17 cellular contexts compared by ENCODE assay signal in the genomic region with DNA sequence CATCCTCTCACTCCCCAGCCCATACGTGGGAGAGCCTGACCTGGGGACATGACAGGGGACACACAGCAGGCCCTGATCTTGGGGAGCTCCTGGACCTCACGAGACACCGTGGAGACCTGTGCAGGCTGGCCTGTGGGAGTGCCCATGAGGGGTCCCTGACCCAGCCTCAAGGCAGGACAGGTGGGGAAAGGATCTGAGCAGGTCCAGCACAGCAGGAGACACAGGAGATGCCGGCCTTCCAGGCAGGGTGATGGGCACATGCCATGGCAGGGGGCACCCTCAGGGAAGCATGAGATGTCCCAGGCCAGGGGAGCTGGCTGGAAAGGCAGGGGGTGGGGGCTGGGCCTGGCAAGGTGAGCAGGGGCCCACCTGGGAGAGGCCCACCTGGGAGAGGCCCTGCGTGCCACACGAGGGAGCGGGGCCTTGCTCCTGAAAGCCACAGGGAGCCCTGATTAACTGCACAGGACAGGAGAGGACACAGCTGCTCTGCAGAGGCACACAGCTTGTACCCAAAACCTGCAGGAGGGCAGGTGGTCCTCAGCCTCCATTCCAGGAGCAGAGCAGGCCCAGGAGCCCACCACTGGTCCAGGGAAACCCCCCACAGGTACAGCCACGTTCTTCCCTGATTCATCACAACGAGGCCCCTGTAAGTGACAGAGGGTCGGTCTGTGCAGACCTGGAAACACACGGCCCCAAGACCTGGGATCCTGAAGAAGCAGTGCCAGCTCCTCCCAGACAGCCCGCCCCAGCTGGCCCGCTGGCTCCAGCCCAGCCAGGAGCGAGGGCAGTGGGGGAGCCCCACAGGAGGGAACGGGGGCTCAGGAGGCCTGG. TPM values are rescaled to one million over a fixed set of nuclear protein-coding genes. Genes with fewer than 3 reads are reported as not detected.
DNase-seq lines count a peak whose midpoint lies in the region; ATAC-seq and TF ChIP-seq lines count a peak whose summit lies in the region.
"Had no signal": no experiment of that assay in that cellular context is flagged by ENCODE, and none has a peak within 500 bp of the region (broad histone marks: within the 10 kb centered on the region; RNA-seq: fewer than 3 reads in every experiment).

No MANE protein-coding gene starts in this region.

- no peaks in the 10 kb centered on the region for H3K36me3 ChIP-seq in ascending aorta
- H3K36me3 ChIP-seq in hepatocyte (replicated peaks; ENCODE audit: insufficient read depth, low read depth) = no peaks in the 10 kb centered on the region
- no peaks in the 10 kb centered on the region for H3K36me3 ChIP-seq in rectal smooth muscle tissue (ENCODE audit: control insufficient read depth, insufficient read depth, low read length)
- no peaks in the 10 kb centered on the region for H3K36me3 ChIP-seq in upper lobe of left lung
- H3K36me3 ChIP-seq: brain microvascular endothelial cell, right lobe of liver had no signal

- no peak for TF ChIP-seq POLR2A in upper lobe of left lung (IDR thresholded peaks at IDR 0.05)

- H3K4me3 ChIP-seq in ascending aorta (peak overlapping the region in 1 of 2 donors; percentile 43), hepatocyte (no peak overlapping the region), rectal smooth muscle tissue (ENCODE audit: low read length) (no peak overlapping the region), upper lobe of left lung (no peak overlapping the region)
- H3K4me3 ChIP-seq: right lobe of liver had no signal

- DNase-seq in ascending aorta (ENCODE audit: low spot score in 2 of 2) = no peak
- DNase-seq in hepatocyte (ENCODE audit: low spot score) = no peak
- DNase-seq in upper lobe of left lung = peak in 1 of 2 donors; percentile 90
- DNase-seq in NCI-H1694 (lab: John Stamatoyannopoulos, UW) = no peak
- DNase-seq in NCI-H524 (lab: John Stamatoyannopoulos, UW) = no peak
- DNase-seq: activated CD4-positive, alpha-beta T cell treated with anti-CD3 and anti-CD28 coated beads, Interleukin-2, amount 10 ng/mL, durations not matched to agents 7 days and 5 days; brain microvascular endothelial cell; DMS79; NCI-H1436; nephron progenitor cell; right lobe of liver had no signal

- no peak for TF ChIP-seq EP300 in upper lobe of left lung (IDR thresholded peaks at IDR 0.05)

- no peak overlapping the region for H2AFZ ChIP-seq in hepatocyte

- TF ChIP-seq CTCF in ascending aorta (IDR thresholded peaks at IDR 0.05) = no peak
- no peak for TF ChIP-seq CTCF in hepatocyte (IDR thresholded peaks at IDR 0.05; ENCODE audit: poor library complexity)
- no peak for TF ChIP-seq CTCF in upper lobe of left lung (IDR thresholded peaks at IDR 0.05)

- H3K27ac ChIP-seq in ascending aorta = peak overlapping the region; percentile 35 to 58
- H3K27ac ChIP-seq in hepatocyte = peak overlapping the region; percentile 70
- peak overlapping the region; percentile 39 for H3K27ac ChIP-seq in rectal smooth muscle tissue (ENCODE audit: low read depth, low read length)
- peak overlapping the region; percentile 84 to 89 (median 86) for H3K27ac ChIP-seq in upper lobe of left lung
- H3K27ac ChIP-seq: brain microvascular endothelial cell, C4-2B, KMS-11, right lobe of liver had no signal

- no peaks in the 10 kb centered on the region for H3K9me3 ChIP-seq in ascending aorta
- no peaks in the 10 kb centered on the region for H3K9me3 ChIP-seq in hepatocyte (ENCODE audit: low read depth)
- H3K9me3 ChIP-seq in upper lobe of left lung = no peaks in the 10 kb centered on the region
- H3K9me3 ChIP-seq: right lobe of liver had no signal

- intact Hi-C loops in ascending aorta (cut with DNase I) = no loop called here

- peak overlapping the region; percentile 38 for H3K9ac ChIP-seq in rectal smooth muscle tissue (ENCODE audit: low read length)
- H3K9ac ChIP-seq: KMS-11 had no signal

- ATAC-seq in upper lobe of left lung (ENCODE audit: low FRiP score in 2 of 2) (no peak), GM18519 (IDR thresholded peaks at IDR 0.05; ENCODE audit: low FRiP score, unreplicated experiment) (no peak)
- ATAC-seq: right lobe of liver; stimulated activated effector memory CD8-positive, alpha-beta T cell treated with anti-CD3 and anti-CD28 coated beads, Interleukin-12 subunit alpha, Interleukin-12 subunit beta, amount 100 ng/mL, for 72 hours had no signal

- no peaks in the 10 kb centered on the region for H4K20me1 ChIP-seq in hepatocyte (ENCODE audit: insufficient read depth, poor library complexity, severe bottlenecking)

- H3K4me1 ChIP-seq in ascending aorta = peaks cover 7 to 22% of the 10 kb centered on the region in 2 donors
- peaks cover 62% of the 10 kb centered on the region for H3K4me1 ChIP-seq in hepatocyte (ENCODE audit: insufficient read depth)
- peaks cover 6% of the 10 kb centered on the region for H3K4me1 ChIP-seq in rectal smooth muscle tissue (ENCODE audit: control insufficient read depth, insufficient read depth, low read length)
- H3K4me1 ChIP-seq in upper lobe of left lung = peaks cover 21 to 68% (median 43%) of the 10 kb centered on the region in 4 donors

- H3K9me2 ChIP-seq in hepatocyte (replicated peaks; ENCODE audit: insufficient read depth) = no peaks in the 10 kb centered on the region

- H3K4me2 ChIP-seq in hepatocyte = no peak overlapping the region
- H3K4me2 ChIP-seq: KMS-11 had no signal

- 74% methylated on average over 13 of the region's 15 CpGs for WGBS in hepatocyte (ENCODE audit: low lambda C conversion rate, missing lambda C conversion rate)
- 65 to 79% methylated on average over 4 to 12 of the region's 15 CpGs for WGBS in upper lobe of left lung, 2 donors

- H3K79me2 ChIP-seq in hepatocyte = no peaks in the 10 kb centered on the region

- no peaks in the 10 kb centered on the region for H3K27me3 ChIP-seq in ascending aorta
- H3K27me3 ChIP-seq in hepatocyte = no peaks in the 10 kb centered on the region
- H3K27me3 ChIP-seq in rectal smooth muscle tissue (ENCODE audit: control insufficient read depth, insufficient read depth, low read length) = no peaks in the 10 kb centered on the region
- no peaks in the 10 kb centered on the region for H3K27me3 ChIP-seq in upper lobe of left lung
- H3K27me3 ChIP-seq: brain microvascular endothelial cell, right lobe of liver had no signal

RNA-seq across cellular contexts. Expression of gene KRT17, which starts 26.6 kb away (rescaled TPM):
- total RNA-seq in ascending aorta (14.8 TPM), hepatocyte (41.5 and 59.5 TPM in 2 replicates), upper lobe of left lung (10 to 100 TPM in 4 of 6 donors, 1 to 10 TPM in 1, under 1 TPM in 1; 0.78 to 33.3 (median 18.0) TPM)
- 118 and 145 TPM in 2 replicates for polyA plus RNA-seq in hepatocyte
- total RNA-seq: liver, right lobe of liver had no signal

RNA-seq across cellular contexts. Expression of gene EIF1, which starts 37.7 kb away (rescaled TPM):
- total RNA-seq in ascending aorta = 102 TPM
- total RNA-seq in hepatocyte = 180 and 192 TPM in 2 replicates
- 977 and 989 TPM in 2 replicates for polyA plus RNA-seq in hepatocyte
- 100 to 1,000 TPM; 109 to 998 (median 405) TPM for total RNA-seq in upper lobe of left lung

RNA-seq across cellular contexts. Expression of gene KRT16, which starts 38.4 kb away (rescaled TPM):
- total RNA-seq in ascending aorta = 31.9 TPM
- 0.90 and 1.1 TPM in 2 replicates for total RNA-seq in hepatocyte
- polyA plus RNA-seq in hepatocyte = 2.5 and 4.8 TPM in 2 replicates
- not detected for total RNA-seq in upper lobe of left lung
- total RNA-seq: activated CD4-positive, alpha-beta T cell treated with anti-CD3 and anti-CD28 coated beads, Interleukin-2, amount 10 ng/mL, durations not matched to agents 7 days and 5 days; liver; right lobe of liver had no signal
- polyA plus RNA-seq: liver had no signal

Comparison
In these comparisons a context has a peak if more than half of its experiments do, and no peak if none do; other contexts are left out.
1. RNA of gene KRT16, which starts 38.4 kb away (total RNA-seq): 31.9 TPM in ascending aorta (single experiment); 0.90 to 1.1 TPM in hepatocyte and not detected in upper lobe of left lung; every median in the first group is over 10 times any median in the second.
2. Peak in every context shown above with its lines, with median percentiles within 50 percentile points of each other: H3K27ac ChIP-seq.